Comparison of ENCODE assay signal across 10 cellular contexts in the genomic region with DNA sequence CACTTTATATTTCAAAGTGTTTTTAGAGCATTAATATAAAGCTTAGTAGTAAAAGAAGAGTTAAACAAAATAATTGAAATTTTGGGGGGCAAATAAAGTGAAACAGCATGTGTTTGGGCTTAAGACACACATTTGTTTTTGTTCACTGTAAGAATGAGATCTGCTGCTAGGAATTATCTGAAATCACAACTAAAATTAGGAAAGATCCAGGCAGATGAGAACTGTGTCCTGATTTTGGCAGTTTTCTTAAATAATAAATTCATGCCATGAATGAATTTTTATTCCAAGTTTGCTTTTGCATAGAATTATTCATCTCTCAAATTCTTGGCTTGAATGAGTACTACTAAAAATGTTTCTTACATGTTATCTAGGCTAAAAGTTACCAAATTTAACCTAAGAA.
"Had no signal": no experiment of that assay in that cellular context is flagged by ENCODE, and none has a peak within 500 bp of the region (broad histone marks: within the 10 kb centered on the region; RNA-seq: fewer than 3 reads in every experiment).

No MANE protein-coding gene starts in this region.

- ATAC-seq: HCT116, K562 had no signal

- H3K4me1 ChIP-seq: HAP-1 had no signal

- H3K36me3 ChIP-seq: HAP-1 had no signal

- FAIRE-seq: HTR-8/SVneo, K562 had no signal

- H3K4me3 ChIP-seq: GM23248, HAP-1, K562 had no signal

- H3K9me3 ChIP-seq: HAP-1 had no signal

- DNase-seq: GM23248, GOT3, H7, HFFc6, IMR-90, KG1 had no signal

- H3K27ac ChIP-seq: GM23248 had no signal
